ENCODE assay signal across 25 cellular contexts in the genomic region with DNA sequence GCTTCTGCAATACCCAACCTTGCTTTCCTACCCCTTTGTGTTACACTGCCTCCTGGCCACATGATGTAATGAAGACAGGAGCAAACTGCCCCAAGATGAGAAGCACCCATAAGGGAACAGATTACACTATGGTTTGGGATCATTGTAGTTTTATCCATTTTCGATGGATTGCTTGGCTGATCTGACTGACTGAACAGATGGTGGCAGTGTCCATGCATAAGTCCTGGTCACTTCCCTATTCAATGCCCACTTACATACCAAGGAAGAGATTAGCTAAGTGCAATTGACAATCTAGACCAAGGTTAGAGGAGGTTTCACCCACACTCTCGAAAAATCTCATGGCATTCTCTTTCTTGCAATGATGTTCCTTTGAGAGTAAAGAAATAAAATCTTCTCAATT.
DNase-seq lines count a peak whose midpoint lies in the region; ATAC-seq, FAIRE-seq and TF ChIP-seq lines count a peak whose summit lies in the region.
"Had no signal": no experiment of that assay in that cellular context is flagged by ENCODE, and none has a peak within 500 bp of the region (broad histone marks: within the 10 kb centered on the region; RNA-seq: fewer than 3 reads in every experiment).

No MANE protein-coding gene starts in this region.

- H3K4me3 ChIP-seq in HepG2 (replicated peaks in 1 of 3; ENCODE audit: insufficient read depth in 1 of 3, low read depth in 2 of 3, low read length in 3 of 3) (no peak overlapping the region), right lobe of liver (no peak overlapping the region), WERI-Rb-1 (ENCODE audit: low read depth, low read length) (no peak overlapping the region), left lung (no peak overlapping the region), upper lobe of right lung (no peak overlapping the region)
- H3K4me3 ChIP-seq: cardiac muscle cell, tibial nerve had no signal

- no peaks in the 10 kb centered on the region for H4K20me1 ChIP-seq in HepG2 (ENCODE audit: insufficient read depth, low read length)

- TF ChIP-seq POLR2A in HepG2 (IDR thresholded peaks at IDR 0.05; ENCODE audit: insufficient read depth in 1 of 2, low read depth in 2 of 2, low read length in 2 of 2) (no peak), right lobe of liver (IDR thresholded peaks at IDR 0.05) (no peak)

- H3K4me1 ChIP-seq in HepG2 (ENCODE audit: insufficient read depth, low read length) (no peaks in the 10 kb centered on the region), right lobe of liver (no peaks in the 10 kb centered on the region), left lung (no peaks in the 10 kb centered on the region), upper lobe of right lung (peaks cover 5% of the 10 kb centered on the region)
- H3K4me1 ChIP-seq: tibial nerve had no signal

- H3K9me3 ChIP-seq in HepG2 (ENCODE audit: low read length) (no peaks in the 10 kb centered on the region), right lobe of liver (no peaks in the 10 kb centered on the region), WERI-Rb-1 (ENCODE audit: severe bottlenecking) (no peaks in the 10 kb centered on the region), left lung (no peaks in the 10 kb centered on the region), upper lobe of right lung (no peaks in the 10 kb centered on the region)
- H3K9me3 ChIP-seq: BE2C had no signal

- ATAC-seq in HepG2, result no peak
- no peak for ATAC-seq in right lobe of liver
- ATAC-seq in left lung, result peak; percentile 75
- ATAC-seq in upper lobe of right lung, result peak; percentile 48
- ATAC-seq in HG03571 (IDR thresholded peaks at IDR 0.05; ENCODE audit: unreplicated experiment), result no peak
- ATAC-seq: left lobe of liver; naive thymus-derived CD8-positive, alpha-beta T cell had no signal

- no peak for FAIRE-seq in HepG2 (lab: Jason Lieb, UNC)

- WGBS in HepG2 (ENCODE audit: low lambda C conversion rate), result 0% methylated on average over 1 of the region's 2 CpGs
- WGBS in right lobe of liver (ENCODE audit: insufficient coverage, low coverage, low lambda C conversion rate, missing lambda C conversion rate), result 71% methylated on average over 2 of the region's 2 CpGs

- no peak overlapping the region for H3K9ac ChIP-seq in HepG2 (ENCODE audit: insufficient read depth, low read depth, low read length)
- H3K9ac ChIP-seq: KMS-11 had no signal

- H3K36me3 ChIP-seq in HepG2 (replicated peaks in 1 of 2; ENCODE audit: control insufficient read depth in 1 of 2, insufficient read depth in 2 of 2, low read length in 2 of 2) (no peaks in the 10 kb centered on the region), right lobe of liver (no peaks in the 10 kb centered on the region), WERI-Rb-1 (no peaks in the 10 kb centered on the region), left lung (no peaks in the 10 kb centered on the region), upper lobe of right lung (no peaks in the 10 kb centered on the region)
- H3K36me3 ChIP-seq: BE2C, cardiac muscle cell, tibial nerve had no signal

- H3K79me2 ChIP-seq in HepG2 (ENCODE audit: insufficient read depth, low read length), result no peaks in the 10 kb centered on the region

- H3K4me2 ChIP-seq in HepG2 (ENCODE audit: low read depth, low read length), result no peak overlapping the region
- H3K4me2 ChIP-seq: KMS-11 had no signal

- CTCF ChIA-PET in HepG2 (lab: Yijun Ruan, JAX; ENCODE audit: low intra/inter-chr PET ratio, low total read pairs), result no interaction called here

- BruUV-seq in HepG2 (replicated peaks; lab: Mats Ljungman, UMichigan), result no TSS peak

- TF ChIP-seq CTCF in HepG2 (CRISPR knock-in tag; IDR thresholded peaks at IDR 0.05) (0 out of 2 replicates have a peak, but pooled peaks have one; percentile 10), right lobe of liver (IDR thresholded peaks at IDR 0.05) (no peak), WERI-Rb-1 (IDR thresholded peaks at IDR 0.05; ENCODE audit: low read depth, low read length) (0 out of 2 replicates have a peak, but pooled peaks have one; percentile 11), left lung (IDR thresholded peaks at IDR 0.05) (no peak), upper lobe of right lung (IDR thresholded peaks at IDR 0.05) (no peak)

- no peak overlapping the region for H2AFZ ChIP-seq in HepG2 (ENCODE audit: low read length)

- intact Hi-C loops in HepG2 (cut with micrococcal nuclease; ENCODE audit: unreplicated experiment) (no loop called here), right lobe of liver (cut with DNase I) (no loop called here), left lung (cut with DNase I) (no loop called here), upper lobe of right lung (cut with DNase I) (no loop called here)

- POLR2A ChIA-PET in HepG2 (lab: Yijun Ruan, JAX), result no interaction called here

- TF ChIP-seq EP300 in HepG2 (IDR thresholded peaks at IDR 0.05; ENCODE audit: low read depth in 2 of 2, low read length in 2 of 2) (no peak), HepG2 (CRISPR knock-in tag; IDR thresholded peaks at IDR 0.05; ENCODE audit: borderline replicate concordance) (no peak)

- TF ChIP-seq RAD21 in HepG2 (CRISPR knock-in tag; IDR thresholded peaks at IDR 0.05), result no peak

- H3K27ac ChIP-seq in HepG2 (ENCODE audit: extremely low read length, insufficient read depth, low read length), result no peak overlapping the region
- H3K27ac ChIP-seq in right lobe of liver, result no peak overlapping the region
- H3K27ac ChIP-seq in WERI-Rb-1, result no peak overlapping the region
- H3K27ac ChIP-seq in left lung, result no peak overlapping the region
- no peak overlapping the region for H3K27ac ChIP-seq in upper lobe of right lung
- H3K27ac ChIP-seq: cardiac muscle cell, KMS-11, tibial nerve had no signal

- in situ Hi-C loops in HepG2 (cut with HindIII; ENCODE audit: extremely low pct_ligation_motif_present, low pct_unique_long_range_greater_than_20kb), result no loop called here

- DNase-seq in HepG2 (ENCODE audit: low spot score), result no peak
- DNase-seq in right lobe of liver, result no peak
- peak; percentile 21 for DNase-seq in WERI-Rb-1
- DNase-seq in left lung, result no peak
- DNase-seq in upper lobe of right lung, result no peak
- DNase-seq in NCI-H187 treated with DMSO at 0.1 percent for 48 hours (lab: John Stamatoyannopoulos, UW), result no peak
- DNase-seq in iPS-NIHi7 (ENCODE audit: extremely low spot score), result no peak
- DNase-seq: activated CD4-positive, alpha-beta memory T cell treated with anti-CD3 and anti-CD28 coated beads, Interleukin-2, amount 10 ng/mL, durations not matched to agents 7 days and 5 days; activated CD4-positive, CD25-positive, alpha-beta regulatory T cell treated with anti-CD3 and anti-CD28 coated beads, Interleukin-2, amount 50 U/mL, for 72 hours; BE2C; DMS153; H9; hippocampal formation; naive thymus-derived CD8-positive, alpha-beta T cell; NCI-H1417 treated with DMSO at 0.1 percent for 48 hours; NCI-H446 treated with DMSO at 0.1 percent for 48 hours; occipital lobe; retina; SIG-M5; stimulated activated CD4-positive, alpha-beta T cell treated with anti-CD3 and anti-CD28 coated beads, Interleukin-2, amount 100 ng/mL, for 24 hours had no signal

- H3K27me3 ChIP-seq in HepG2 (ENCODE audit: control insufficient read depth in 1 of 2, insufficient read depth in 2 of 2, low read length in 2 of 2) (peaks cover 0 to 10% of the 10 kb centered on the region in 2 experiments; a peak in 1 of 5 replicates), right lobe of liver (no peaks in the 10 kb centered on the region), WERI-Rb-1 (ENCODE audit: insufficient read depth, low read depth, severe bottlenecking) (no peaks in the 10 kb centered on the region), left lung (no peaks in the 10 kb centered on the region), upper lobe of right lung (no peaks in the 10 kb centered on the region)
- H3K27me3 ChIP-seq: BE2C, cardiac muscle cell, tibial nerve had no signal

TF ChIP-seq in HepG2, 621 proteins besides CTCF, POLR2A, EP300 and RAD21:
- TF ChIP-seq STAG1 (CRISPR knock-in tag; IDR thresholded peaks at IDR 0.05), result peak; percentile 26; the same call in 1 of the 2 replicates
- TF ChIP-seq, protein P1, sequence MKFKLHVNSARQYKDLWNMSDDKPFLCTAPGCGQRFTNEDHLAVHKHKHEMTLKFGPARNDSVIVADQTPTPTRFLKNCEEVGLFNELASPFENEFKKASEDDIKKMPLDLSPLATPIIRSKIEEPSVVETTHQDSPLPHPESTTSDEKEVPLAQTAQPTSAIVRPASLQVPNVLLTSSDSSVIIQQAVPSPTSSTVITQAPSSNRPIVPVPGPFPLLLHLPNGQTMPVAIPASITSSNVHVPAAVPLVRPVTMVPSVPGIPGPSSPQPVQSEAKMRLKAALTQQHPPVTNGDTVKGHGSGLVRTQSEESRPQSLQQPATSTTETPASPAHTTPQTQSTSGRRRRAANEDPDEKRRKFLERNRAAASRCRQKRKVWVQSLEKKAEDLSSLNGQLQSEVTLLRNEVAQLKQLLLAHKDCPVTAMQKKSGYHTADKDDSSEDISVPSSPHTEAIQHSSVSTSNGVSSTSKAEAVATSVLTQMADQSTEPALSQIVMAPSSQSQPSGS (CRISPR knock-in tag; IDR thresholded peaks at IDR 0.05), result no peak
- TF ChIP-seq, protein P2, sequence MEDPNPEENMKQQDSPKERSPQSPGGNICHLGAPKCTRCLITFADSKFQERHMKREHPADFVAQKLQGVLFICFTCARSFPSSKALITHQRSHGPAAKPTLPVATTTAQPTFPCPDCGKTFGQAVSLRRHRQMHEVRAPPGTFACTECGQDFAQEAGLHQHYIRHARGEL (CRISPR knock-in tag; IDR thresholded peaks at IDR 0.05), result no peak
TF ChIP-seq in HepG2: peak in this region for 1.

Comparison
In these comparisons a context has a peak if more than half of its experiments do, and no peak if none do; other contexts are left out.
1. CTCF ChIP-seq: peak in HepG2 (single experiment) and WERI-Rb-1 (single experiment); none in right lobe of liver (0 of 4), left lung (0 of 2) and upper lobe of right lung (single experiment).
2. ATAC-seq: peak in left lung (single experiment) and upper lobe of right lung (single experiment); none in HepG2 (single experiment), right lobe of liver (0 of 4) and HG03571 (single experiment).